In genomic region chr6:127273499-127273898, GRCh38 we compare ENCODE assay signal across 2 cellular contexts.
TF ChIP-seq lines count a peak whose summit lies in the region.

No MANE protein-coding gene starts in this region.

TF ChIP-seq in HepG2, 621 proteins besides CTCF, POLR2A, EP300 and RAD21:
- TF ChIP-seq ZNF230 (CRISPR knock-in tag; IDR thresholded peaks at IDR 0.05) (no peak), CREB1 (IDR thresholded peaks at IDR 0.05) (0 out of 2 replicates have a peak, but pooled peaks have one; percentile 8), CREB1 (CRISPR knock-in tag; IDR thresholded peaks at IDR 0.05) (no peak), ATF7 (IDR thresholded peaks at IDR 0.05) (peak; percentile 95), ATF7 (CRISPR knock-in tag; IDR thresholded peaks at IDR 0.05) (no peak)

TF ChIP-seq in K562, 482 proteins besides CTCF, POLR2A, EP300 and RAD21:
- TF ChIP-seq NCOA2 (IDR thresholded peaks at IDR 0.05; ENCODE audit: partially characterized antibody in 2 of 2) (no peak), ATF3 (IDR thresholded peaks at IDR 0.05) (peak; percentile 65), ATF3 (CRISPR knock-in tag; conservative IDR thresholded peaks at IDR 0.05) (no peak)
